ENCODE assay signal across 8 cellular contexts in the genomic region with DNA sequence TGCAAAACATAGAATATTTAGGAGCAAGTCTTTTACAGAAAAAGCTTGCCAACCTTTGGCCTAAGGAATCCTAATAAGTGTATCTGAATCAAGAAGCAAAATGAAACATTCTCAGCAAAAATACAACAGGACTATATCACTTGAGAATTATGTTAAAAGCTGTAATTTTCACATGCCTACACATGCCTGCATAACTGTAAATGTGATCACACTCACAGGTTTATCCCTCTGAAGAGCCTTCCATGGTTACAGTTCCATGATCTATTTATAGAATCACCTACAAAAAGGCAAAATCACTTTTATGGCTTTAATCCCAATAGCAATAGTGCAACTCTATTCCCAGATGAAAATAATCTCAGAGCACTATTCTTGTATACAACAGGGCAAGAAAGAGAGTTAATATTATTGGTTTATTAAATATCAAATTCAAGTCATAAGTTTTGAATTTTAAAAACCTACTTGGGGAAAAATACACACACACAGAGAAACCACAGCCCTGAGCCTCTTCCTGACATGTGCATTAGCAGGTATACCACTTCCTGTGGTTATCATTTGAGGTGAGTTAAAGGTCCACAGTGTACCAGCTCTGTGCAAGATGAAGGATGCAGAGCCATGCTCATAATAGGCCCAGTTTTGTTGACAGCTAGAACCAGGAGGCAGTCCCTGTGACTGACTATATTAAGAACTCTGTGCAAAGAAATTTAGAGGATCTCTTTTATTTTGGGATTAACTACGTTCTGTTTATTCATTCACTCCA.
A peak's percentile ranks its signal among the peaks of the same experiment; 100 is the strongest.
DNase-seq lines count a peak whose midpoint lies in the region; ATAC-seq and TF ChIP-seq lines count a peak whose summit lies in the region.

No MANE protein-coding gene starts in this region.

- intact Hi-C loops in tibial artery (cut with DNase I; ENCODE audit: low total_unique reads) (loop anchor here (10.0 kb wide), 1 partner anchor 91 kb away; no protein-coding TSS in a partner anchor), posterior cingulate gyrus (cut with DNase I) (no loop called here)

- no peak overlapping the region for H4K5ac ChIP-seq in mesendoderm (ENCODE audit: low read length)

- no peak overlapping the region for H2BK15ac ChIP-seq in mesendoderm (replicated peaks; ENCODE audit: low read depth)

- no peak overlapping the region for H2BK5ac ChIP-seq in mesendoderm (ENCODE audit: low read length)

- ATAC-seq in GM18867 (IDR thresholded peaks at IDR 0.05; ENCODE audit: unreplicated experiment) = peak; percentile 98
- ATAC-seq in HG02885 (IDR thresholded peaks at IDR 0.05; ENCODE audit: poor library complexity, unreplicated experiment) = peak; percentile 97

- H3K9ac ChIP-seq in mesendoderm (ENCODE audit: low read length) = no peak overlapping the region

- DNase-seq in T-helper 9 cell (peak; percentile 20), glomerular visceral epithelial cell (ENCODE audit: extremely low spot score) (peak; percentile 18), tibial artery (no peak), cerebellum (ENCODE audit: low spot score) (no peak), mesendoderm (no peak), posterior cingulate gyrus (no peak)

- WGBS in mesendoderm (ENCODE audit: extremely low coverage, insufficient coverage, low lambda C conversion rate) = no CpG with 5 or more reads among the region's 1 CpG

- no peak overlapping the region for H3K23ac ChIP-seq in mesendoderm (ENCODE audit: low read length)

- no peaks in the 10 kb centered on the region for H3K9me3 ChIP-seq in tibial artery

- H3K36me3 ChIP-seq in tibial artery (no peaks in the 10 kb centered on the region), mesendoderm (ENCODE audit: control insufficient read depth, insufficient read depth, low read length) (no peaks in the 10 kb centered on the region)

- no peaks in the 10 kb centered on the region for H3K79me1 ChIP-seq in mesendoderm (ENCODE audit: low read length)

- no peak overlapping the region for H2BK120ac ChIP-seq in mesendoderm (ENCODE audit: low read depth, low read length)

- no peaks in the 10 kb centered on the region for H3K27me3 ChIP-seq in tibial artery
- no peaks in the 10 kb centered on the region for H3K27me3 ChIP-seq in mesendoderm (ENCODE audit: insufficient read depth, low read length, poor library complexity)

- no peak overlapping the region for H2AK5ac ChIP-seq in mesendoderm (ENCODE audit: low read length)

- no peak for TF ChIP-seq CTCF in tibial artery (IDR thresholded peaks at IDR 0.05)

- H3K4me1 ChIP-seq in tibial artery (peaks cover 0 to 88% (median 27%) of the 10 kb centered on the region in 4 donors), mesendoderm (ENCODE audit: control insufficient read depth, low read depth, low read length) (no peaks in the 10 kb centered on the region)

- H3K4ac ChIP-seq in mesendoderm (ENCODE audit: low read depth, low read length) = no peak overlapping the region

- no peak overlapping the region for H3K18ac ChIP-seq in mesendoderm (ENCODE audit: low read length)

- H3K4me3 ChIP-seq in tibial artery (no peak overlapping the region), mesendoderm (ENCODE audit: low read length) (no peak overlapping the region)

- H3K4me2 ChIP-seq in mesendoderm (ENCODE audit: low read length) = no peak overlapping the region

- H3K27ac ChIP-seq in tibial artery (peak overlapping the region; percentile 64 to 76), mesendoderm (ENCODE audit: low read depth, low read length) (no peak overlapping the region)

- H4K8ac ChIP-seq in mesendoderm (ENCODE audit: low read depth, low read length) = no peak overlapping the region

- H3K56ac ChIP-seq in mesendoderm (ENCODE audit: low read length) = no peak overlapping the region

- no peaks in the 10 kb centered on the region for H3K79me2 ChIP-seq in mesendoderm (ENCODE audit: control insufficient read depth, insufficient read depth, low read length)

Comparison
In these comparisons a context has a peak if more than half of its experiments do, and no peak if none do; other contexts are left out.
1. DNase-seq: peak in T-helper 9 cell (single experiment) and glomerular visceral epithelial cell (single experiment); none in tibial artery (0 of 2), cerebellum (single experiment), mesendoderm (single experiment) and posterior cingulate gyrus (0 of 10).